8 cellular contexts compared by ENCODE assay signal in genomic region chr10:23994459-23995046, GRCh38.
DNase-seq lines count a peak whose midpoint lies in the region; ATAC-seq, FAIRE-seq and TF ChIP-seq lines count a peak whose summit lies in the region.

No MANE protein-coding gene starts in this region.

- peak; percentile 90 for FAIRE-seq in GM12892 (lab: Jason Lieb, UNC)

- H3K36me3 ChIP-seq in SJCRH30: no peaks in the 10 kb centered on the region

- TF ChIP-seq POLR2A in GM12892 (IDR thresholded peaks at IDR 0.05; ENCODE audit: low read depth, low read length) (no peak), erythroblast (IDR thresholded peaks at IDR 0.05; ENCODE audit: low read length) (no peak)

- no peaks in the 10 kb centered on the region for H3K27me3 ChIP-seq in SJCRH30

- H3K9me3 ChIP-seq in SJCRH30 (replicated peaks): no peaks in the 10 kb centered on the region

- H3K4me1 ChIP-seq in SJCRH30: peaks cover 8% of the 10 kb centered on the region; the same call in 1 of the 2 replicates

- DNase-seq in AG20443 (ENCODE audit: low spot score) (peak; percentile 72), GM12892 (ENCODE audit: insufficient read length) (peak; percentile 2), SJCRH30 (peak; percentile 74 to 91), erythroblast (lab: John Stamatoyannopoulos, UW) (peak; percentile 33 to 59), myocyte (ENCODE audit: low read depth) (peak; percentile 49), mesenteric fat pad (ENCODE audit: low spot score) (no peak)

- no peak overlapping the region for H3K4me3 ChIP-seq in SJCRH30

- ATAC-seq in HG03460 (IDR thresholded peaks at IDR 0.05; ENCODE audit: unreplicated experiment) (peak; percentile 73), GM21723 (IDR thresholded peaks at IDR 0.05; ENCODE audit: unreplicated experiment) (no peak)

- H3K27ac ChIP-seq in SJCRH30: no peak overlapping the region
